In genomic region chr17:63881935-63882601, GRCh38 we compare ENCODE assay signal across 9 cellular contexts. TPM values are rescaled to one million over a fixed set of nuclear protein-coding genes. Genes with fewer than 3 reads are reported as not detected.
A peak's percentile ranks its signal among the peaks of the same experiment; 100 is the strongest.
DNase-seq lines count a peak whose midpoint lies in the region; ATAC-seq lines count a peak whose summit lies in the region.
"Had no signal": no experiment of that assay in that cellular context is flagged by ENCODE, and none has a peak within 500 bp of the region (broad histone marks: within the 10 kb centered on the region; RNA-seq: fewer than 3 reads in every experiment).

TSS of gene GH2 (minus strand) at chr17:63881944. CDS start at chr17:63881801, 143 bp downstream.

- ATAC-seq in T-helper 17 cell (peak; percentile 95), GM18517 (IDR thresholded peaks at IDR 0.05; ENCODE audit: unreplicated experiment) (no peak)

- H3K4me1 ChIP-seq in iPS-20b (ENCODE audit: insufficient read depth, low read length) = peaks cover 6% of the 10 kb centered on the region; the same call in 1 of the 2 replicates

- H3K27ac Mint-ChIP-seq in T-helper 17 cell = no peak within 1 kb of the TSS

- H3K27me3 Mint-ChIP-seq in T-helper 17 cell = peaks cover 9% of the 10 kb centered on the region

- no peak within 1 kb of the TSS for H3K27ac ChIP-seq in iPS-20b (ENCODE audit: low read length)

- no peak within 1 kb of the TSS for H3K9ac ChIP-seq in iPS-20b (ENCODE audit: low read depth, low read length)

- no peak within 1 kb of the TSS for H3K4me3 Mint-ChIP-seq in T-helper 17 cell

- peak; percentile 20 for DNase-seq in COR-L47 (lab: John Stamatoyannopoulos, UW)
- peak; percentile 64 for DNase-seq in HT-29 (ENCODE audit: low spot score)
- DNase-seq in T-helper 17 cell = peak; percentile 21 to 60 (median 41)
- DNase-seq in amniotic epithelial cell (ENCODE audit: low read depth) = peak; percentile 55
- DNase-seq in stimulated activated CD4-positive, alpha-beta T cell treated with anti-CD3 and anti-CD28 coated beads, Interleukin-2, amount 100 ng/mL, for 4 hours (ENCODE audit: low read depth) = peak; percentile 50
- no peak for DNase-seq in Ammon's horn (ENCODE audit: low spot score)

- no peaks in the 10 kb centered on the region for H3K9me3 ChIP-seq in T-helper 17 cell (ENCODE audit: control insufficient read depth, low read length, poor library complexity, severe bottlenecking)
- H3K9me3 ChIP-seq in iPS-20b (ENCODE audit: insufficient read depth, low read depth, low read length) = no peaks in the 10 kb centered on the region

- 0 out of 2 replicates have a peak within 1 kb of the TSS, but pooled peaks have one; percentile 41 for H3K4me3 ChIP-seq in iPS-20b (ENCODE audit: low read length)

- no peaks in the 10 kb centered on the region for H3K36me3 Mint-ChIP-seq in T-helper 17 cell (ENCODE audit: low read depth)

- peaks cover 3% of the 10 kb centered on the region for H3K4me1 Mint-ChIP-seq in T-helper 17 cell

- no peaks in the 10 kb centered on the region for H3K36me3 ChIP-seq in iPS-20b (ENCODE audit: insufficient read depth, low read depth, low read length)

- no peaks in the 10 kb centered on the region for H3K27me3 ChIP-seq in iPS-20b (ENCODE audit: insufficient read depth, low read length)

RNA-seq across cellular contexts. Expression of gene GH2, which starts in this region (rescaled TPM):
- not detected in 2 replicates for total RNA-seq in HT-29 (2014; rRNA removed; shearing (Covaris generic))
- total RNA-seq in T-helper 17 cell = not detected
- total RNA-seq: urinary bladder had no signal

Comparison
In these comparisons a context has a peak if more than half of its experiments do, and no peak if none do; other contexts are left out.
1. Peak in DNase-seq in HT-29; RNA of the gene not detected or under 1 TPM.
2. Peak in DNase-seq and ATAC-seq in T-helper 17 cell; RNA of the gene not detected or under 1 TPM.